Comparison of ENCODE assay signal across 14 cellular contexts in genomic region chr9:89449261-89449671, GRCh38. TPM values are rescaled to one million over a fixed set of nuclear protein-coding genes. Genes with fewer than 3 reads are reported as not detected.
DNase-seq lines count a peak whose midpoint lies in the region; ATAC-seq and TF ChIP-seq lines count a peak whose summit lies in the region.
"Had no signal": no experiment of that assay in that cellular context is flagged by ENCODE, and none has a peak within 500 bp of the region (broad histone marks: within the 10 kb centered on the region; RNA-seq: fewer than 3 reads in every experiment).

No MANE protein-coding gene starts in this region.

- no peak overlapping the region for H3K27ac ChIP-seq in BLaER1
- peak overlapping the region; percentile 49 for H3K27ac ChIP-seq in CD4-positive, alpha-beta memory T cell (ENCODE audit: low read depth, low read length)

- H3K27me3 ChIP-seq in BLaER1, result no peaks in the 10 kb centered on the region
- H3K27me3 ChIP-seq in CD4-positive, alpha-beta memory T cell (ENCODE audit: insufficient read depth, low read length), result no peaks in the 10 kb centered on the region
- H3K27me3 ChIP-seq: Peyer's patch had no signal

- H3K36me3 ChIP-seq in BLaER1, result peaks cover 72% of the 10 kb centered on the region
- H3K36me3 ChIP-seq in CD4-positive, alpha-beta memory T cell (ENCODE audit: insufficient read depth, low read length), result peaks cover 22% of the 10 kb centered on the region

- peaks cover 35 to 73% of the 10 kb centered on the region in 2 donors for H3K36me3 Mint-ChIP-seq in CD4-positive, alpha-beta memory T cell
- H3K36me3 Mint-ChIP-seq in activated naive CD4-positive, alpha-beta T cell treated with anti-CD3 and anti-CD28 coated beads, Interleukin-2, amount 50 U/mL, for 24 hours, result peaks cover 32% of the 10 kb centered on the region
- H3K36me3 Mint-ChIP-seq in naive thymus-derived CD8-positive, alpha-beta T cell, result peaks cover 0 to 82% (median 15%) of the 10 kb centered on the region in 3 donors
- no peaks in the 10 kb centered on the region for H3K36me3 Mint-ChIP-seq in HFFc6 (ENCODE audit: low read depth)

- intact Hi-C loops in CD4-positive, alpha-beta memory T cell (cut with micrococcal nuclease), result no loop called here

- peaks cover 100% of the 10 kb centered on the region for H4K20me1 ChIP-seq in BLaER1

- H3K9me3 Mint-ChIP-seq in CD4-positive, alpha-beta memory T cell, result peaks cover 0 to 2% (median 0%) of the 10 kb centered on the region in 8 donors
- no peaks in the 10 kb centered on the region for H3K9me3 Mint-ChIP-seq in activated naive CD4-positive, alpha-beta T cell treated with anti-CD3 and anti-CD28 coated beads, Interleukin-2, amount 50 U/mL, for 24 hours
- H3K9me3 Mint-ChIP-seq in naive thymus-derived CD8-positive, alpha-beta T cell, result no peaks in the 10 kb centered on the region
- H3K9me3 Mint-ChIP-seq in HFFc6, result no peaks in the 10 kb centered on the region; the same call in 1 of the 2 replicates

- H3K4me1 ChIP-seq in BLaER1, result peaks cover 73% of the 10 kb centered on the region
- peaks cover 97% of the 10 kb centered on the region for H3K4me1 ChIP-seq in CD4-positive, alpha-beta memory T cell (ENCODE audit: insufficient read depth, low read length)

- CTCF ChIA-PET in CD4-positive, alpha-beta memory T cell (lab: Charles Lee; ENCODE audit: partially characterized antibody), result interaction anchor here (0.5 to 4.1 kb wide), 5 partner anchors 13 to 100 kb away, joined by 3 to 29 read pairs (median 3); no protein-coding TSS in a partner anchor

- H3K4me3 ChIP-seq in BLaER1, result no peak overlapping the region
- no peak overlapping the region for H3K4me3 ChIP-seq in CD4-positive, alpha-beta memory T cell (ENCODE audit: low read length in 2 of 2)
- H3K4me3 ChIP-seq: Peyer's patch had no signal

- TF ChIP-seq CTCF in HFFc6 (IDR thresholded peaks at IDR 0.05), result no peak

- peak overlapping the region; percentile 52 to 90 (median 75) for H3K4me3 Mint-ChIP-seq in CD4-positive, alpha-beta memory T cell
- peak overlapping the region; percentile 64 for H3K4me3 Mint-ChIP-seq in activated naive CD4-positive, alpha-beta T cell treated with anti-CD3 and anti-CD28 coated beads, Interleukin-2, amount 50 U/mL, for 24 hours
- peak overlapping the region; percentile 59 to 89 (median 81) for H3K4me3 Mint-ChIP-seq in naive thymus-derived CD8-positive, alpha-beta T cell
- no peak overlapping the region for H3K4me3 Mint-ChIP-seq in HFFc6

- peaks cover 75 to 96% (median 87%) of the 10 kb centered on the region in 4 donors for H3K4me1 Mint-ChIP-seq in CD4-positive, alpha-beta memory T cell
- peaks cover 93% of the 10 kb centered on the region for H3K4me1 Mint-ChIP-seq in activated naive CD4-positive, alpha-beta T cell treated with anti-CD3 and anti-CD28 coated beads, Interleukin-2, amount 50 U/mL, for 24 hours
- H3K4me1 Mint-ChIP-seq in naive thymus-derived CD8-positive, alpha-beta T cell, result peaks cover 56 to 98% (median 96%) of the 10 kb centered on the region in 4 donors
- H3K4me1 Mint-ChIP-seq in HFFc6 (ENCODE audit: low read depth), result no peaks in the 10 kb centered on the region

- H3K4me2 ChIP-seq in BLaER1, result peak overlapping the region; percentile 73

- no peaks in the 10 kb centered on the region for H3K27me3 Mint-ChIP-seq in CD4-positive, alpha-beta memory T cell
- no peaks in the 10 kb centered on the region for H3K27me3 Mint-ChIP-seq in activated naive CD4-positive, alpha-beta T cell treated with anti-CD3 and anti-CD28 coated beads, Interleukin-2, amount 50 U/mL, for 24 hours
- no peaks in the 10 kb centered on the region for H3K27me3 Mint-ChIP-seq in naive thymus-derived CD8-positive, alpha-beta T cell
- peaks cover 28% of the 10 kb centered on the region for H3K27me3 Mint-ChIP-seq in HFFc6 (ENCODE audit: insufficient read depth)
- H3K27me3 Mint-ChIP-seq: progenitor cell of endocrine pancreas had no signal

- H3K27ac Mint-ChIP-seq in CD4-positive, alpha-beta memory T cell, result peak overlapping the region; percentile 86 to 97 (median 94)
- peak overlapping the region; percentile 92 for H3K27ac Mint-ChIP-seq in activated naive CD4-positive, alpha-beta T cell treated with anti-CD3 and anti-CD28 coated beads, Interleukin-2, amount 50 U/mL, for 24 hours
- H3K27ac Mint-ChIP-seq in naive thymus-derived CD8-positive, alpha-beta T cell, result peak overlapping the region; percentile 91 to 97 (median 96)
- H3K27ac Mint-ChIP-seq in HFFc6, result no peak overlapping the region
- H3K27ac Mint-ChIP-seq: progenitor cell of endocrine pancreas had no signal

- POLR2A ChIA-PET in CD4-positive, alpha-beta memory T cell (lab: Charles Lee; ENCODE audit: partially characterized antibody), result interaction anchor here (1.0 to 26.8 kb wide), 11 partner anchors 8 to 100 kb away, joined by 3 to 609 read pairs (median 5); no protein-coding TSS in a partner anchor
- POLR2A ChIA-PET in naive thymus-derived CD8-positive, alpha-beta T cell (lab: Charles Lee), result interaction anchor here (0.7 to 2.7 kb wide), 21 partner anchors 8 to 100 kb away, joined by 3 to 14 read pairs (median 6); no protein-coding TSS in a partner anchor

- DNase-seq in CD4-positive, alpha-beta memory T cell, result no peak
- DNase-seq in naive thymus-derived CD8-positive, alpha-beta T cell, result peak in 1 of 10 donors; percentile 28
- DNase-seq in NCI-H226, result no peak
- no peak for DNase-seq in NOMO-1 treated with dmso at 0.1 percent for 144 hours (lab: John Stamatoyannopoulos, UW; ENCODE audit: unreplicated experiment)
- DNase-seq in HFFc6, result no peak
- DNase-seq: cerebellar nuclear complex, NCI-H1694 treated with DMSO at 0.1 percent for 48 hours, NCI-H526, Peyer's patch, SW 1271 had no signal

- ATAC-seq in naive thymus-derived CD8-positive, alpha-beta T cell, result peak; percentile 7 to 22
- ATAC-seq in GM18868 (IDR thresholded peaks at IDR 0.05; ENCODE audit: unreplicated experiment), result no peak

- H3K9ac ChIP-seq in BLaER1, result peak overlapping the region; percentile 0; the same call in 1 of the 2 replicates

- H3K9me3 ChIP-seq in BLaER1, result no peaks in the 10 kb centered on the region
- no peaks in the 10 kb centered on the region for H3K9me3 ChIP-seq in CD4-positive, alpha-beta memory T cell (ENCODE audit: control insufficient read depth in 1 of 2, low read length in 2 of 2)
- H3K9me3 ChIP-seq: Peyer's patch had no signal

RNA-seq across cellular contexts. Expression of gene SEMA4D, which starts 48.6 kb away (rescaled TPM):
- 100 to 1,000 TPM; 393 to 410 TPM for total RNA-seq in CD4-positive, alpha-beta memory T cell
- polyA plus RNA-seq in CD4-positive, alpha-beta memory T cell, result 100 to 1,000 TPM in 1 of 2 donors, 10 to 100 TPM in 1; 49.5 to 166 TPM
- 100 to 1,000 TPM; 565 to 573 TPM for total RNA-seq in naive thymus-derived CD8-positive, alpha-beta T cell
- polyA plus RNA-seq in naive thymus-derived CD8-positive, alpha-beta T cell, result 100 to 1,000 TPM; 154 to 359 (median 176) TPM
- total RNA-seq in HFFc6 (2021; fragmentation: NEBNext Ultra II Directional; extraction: Animal tissue kit (Norgen Biotek cat#: 25700)), result not detected

Comparison
In these comparisons a context has a peak if more than half of its experiments do, and no peak if none do; other contexts are left out.
1. RNA of gene SEMA4D, which starts 48.6 kb away (total RNA-seq): 565 to 573 TPM in naive thymus-derived CD8-positive, alpha-beta T cell and 393 to 410 TPM in CD4-positive, alpha-beta memory T cell; not detected in HFFc6; every median in the first group is over 100 times any median in the second.